In the genomic region with DNA sequence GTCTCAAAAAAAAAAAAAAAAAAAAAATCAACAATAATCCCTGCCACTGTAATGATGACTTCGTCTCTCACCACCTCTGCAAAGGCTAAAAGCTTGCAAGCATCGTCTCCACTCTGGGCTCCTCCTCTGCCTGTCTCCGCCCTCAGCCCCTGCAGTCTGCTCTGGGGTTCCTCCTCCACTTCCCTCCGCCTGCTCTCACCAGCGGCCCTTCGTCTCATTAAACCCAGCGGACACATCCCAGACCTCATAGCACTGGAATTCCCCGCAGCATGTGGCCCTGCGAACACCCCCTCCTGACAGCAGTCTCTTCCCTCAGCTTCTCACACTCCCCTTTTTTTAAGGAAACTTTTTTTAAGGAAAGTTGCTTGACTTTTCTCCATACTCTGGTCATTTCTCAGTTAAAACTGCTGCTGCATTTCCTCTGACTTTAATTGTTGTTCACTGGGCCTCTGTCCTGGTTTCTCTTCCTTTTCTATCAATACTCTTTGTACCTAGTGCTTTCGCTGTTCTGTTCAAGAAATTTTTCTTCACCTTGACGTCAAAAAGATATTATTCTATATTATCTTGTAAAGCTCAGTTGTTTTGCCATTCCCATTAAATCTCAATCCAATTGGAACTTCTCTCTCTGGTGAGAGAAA, we compare ENCODE assay signal across 9 cellular contexts.
DNase-seq lines count a peak whose midpoint lies in the region; ATAC-seq, FAIRE-seq and TF ChIP-seq lines count a peak whose summit lies in the region.
"Had no signal": no experiment of that assay in that cellular context is flagged by ENCODE, and none has a peak within 500 bp of the region (broad histone marks: within the 10 kb centered on the region; RNA-seq: fewer than 3 reads in every experiment).

No MANE protein-coding gene starts in this region.

- H4K20me1 ChIP-seq in GM12878 (ENCODE audit: control insufficient read depth, insufficient read depth) = no peaks in the 10 kb centered on the region

- peak; percentile 73 for ATAC-seq in HG03432 (IDR thresholded peaks at IDR 0.05; ENCODE audit: unreplicated experiment)
- ATAC-seq in GM12878 = peak; percentile 84
- ATAC-seq in HG02884 (IDR thresholded peaks at IDR 0.05; ENCODE audit: unreplicated experiment) = no peak
- ATAC-seq: PC-3 had no signal

- no peak overlapping the region for H3K27ac ChIP-seq in GM12878 (ENCODE audit: control insufficient read depth, insufficient read depth)
- H3K27ac ChIP-seq in testis = no peak overlapping the region

- H2AFZ ChIP-seq in GM12878 (ENCODE audit: control insufficient read depth, low read depth, low read length) = no peak overlapping the region

- TF ChIP-seq CTCF in GM12878 (IDR thresholded peaks at IDR 0.05 in 2 of 3, conservative IDR thresholded peaks at IDR 0.05 in 1 of 3; ENCODE audit: control insufficient read depth in 2 of 3, extremely low read depth in 1 of 3, insufficient read depth in 1 of 3, low read depth in 3 of 3, low read length in 3 of 3) (no peak), testis (IDR thresholded peaks at IDR 0.05) (no peak)

- H3K4me2 ChIP-seq in GM12878 (ENCODE audit: control insufficient read depth, insufficient read depth) = no peak overlapping the region

- TF ChIP-seq EP300 in GM12878 (IDR thresholded peaks at IDR 0.05; ENCODE audit: borderline replicate concordance in 1 of 2, control insufficient read depth in 1 of 2, low read depth in 2 of 2, low read length in 2 of 2) = no peak

- H3K4me1 ChIP-seq in GM12878 (ENCODE audit: control insufficient read depth, insufficient read depth, low read length) = no peaks in the 10 kb centered on the region
- H3K4me1 ChIP-seq in testis = peaks cover 4% of the 10 kb centered on the region

- RAD21 ChIA-PET in GM12878 (lab: Charles Lee; ENCODE audit: unreplicated experiment) = no interaction called here

- no peak overlapping the region for H3K9ac ChIP-seq in GM12878 (ENCODE audit: control insufficient read depth, insufficient read depth, low read length)

- intact Hi-C loops in GM12878 (cut with micrococcal nuclease; ENCODE audit: unreplicated experiment) = no loop called here
- intact Hi-C loops in testis (cut with DNase I; ENCODE audit: low total_unique reads) = no loop called here

- SMC1A ChIA-PET in GM12878 (lab: Charles Lee; ENCODE audit: uncharacterized antibody, unreplicated experiment) = interaction anchor here (0.9 kb wide), 1 partner anchor 133 kb away, joined by 3 read pairs; no protein-coding TSS in a partner anchor

- TF ChIP-seq POLR2A in GM12878 (IDR thresholded peaks at IDR 0.05; ENCODE audit: low read depth, low read length) = no peak
- no peak for TF ChIP-seq POLR2A in testis (IDR thresholded peaks at IDR 0.05)

- 34% methylated on average over 11 of the region's 11 CpGs for WGBS in GM12878 (ENCODE audit: insufficient coverage, insufficient replicate concordance, low lambda C conversion rate, missing lambda C conversion rate)
- WGBS in testis, 2 donors = 11 to 17% methylated on average over 11 of the region's 11 CpGs

- POLR2A ChIA-PET in GM12878 (lab: Charles Lee) = no interaction called here

- in situ Hi-C loops in GM12878 (cut with MboI) (no loop called here), G401 (cut with HindIII; ENCODE audit: low sequenced_read_pairs) (no loop called here)

- no peak for FAIRE-seq in GM12878 (lab: Jason Lieb, UNC)
- FAIRE-seq: frontal cortex had no signal

- no peaks in the 10 kb centered on the region for H3K36me3 ChIP-seq in GM12878 (ENCODE audit: control insufficient read depth in 2 of 2, insufficient read depth in 2 of 2, low read length in 1 of 2)
- H3K36me3 ChIP-seq in testis (ENCODE audit: low read depth, missing control alignments) = no peaks in the 10 kb centered on the region

- H3K27me3 ChIP-seq in GM12878 (replicated peaks in 1 of 2; ENCODE audit: control insufficient read depth in 2 of 2, insufficient read depth in 2 of 2, low read length in 1 of 2) = no peaks in the 10 kb centered on the region; a peak in 2 of 4 replicates
- H3K27me3 ChIP-seq in testis = no peaks in the 10 kb centered on the region

- H3K79me2 ChIP-seq in GM12878 (ENCODE audit: control insufficient read depth, insufficient read depth, low read length) = no peaks in the 10 kb centered on the region

- TF ChIP-seq RAD21 in GM12878 (IDR thresholded peaks at IDR 0.05; ENCODE audit: insufficient read depth, low read depth, low read length) = no peak

- CTCF ChIA-PET in GM12878 (lab: Yijun Ruan, JAX) = no interaction called here

- H3K4me3 ChIP-seq in GM12878 = no peak overlapping the region
- H3K4me3 ChIP-seq in testis = no peak overlapping the region

- DNase-seq in GM12878 (ENCODE audit: low read depth, low spot score) (no peak), islet precursor cell (peak; percentile 93), testis (peak; percentile 75), G401 (ENCODE audit: low spot score) (no peak)
- no peak for DNase-seq in activated CD4-positive, alpha-beta T cell treated with anti-CD3 and anti-CD28 coated beads for 4 hours

- H3K9me3 ChIP-seq in GM12878 (replicated peaks; ENCODE audit: control insufficient read depth, insufficient read depth, low read length) = no peaks in the 10 kb centered on the region
- no peaks in the 10 kb centered on the region for H3K9me3 ChIP-seq in testis

- BruUV-seq in GM12878 (replicated peaks; lab: Mats Ljungman, UMichigan) = no TSS peak

TF ChIP-seq in GM12878, 131 proteins besides CTCF, POLR2A, EP300 and RAD21:
- TF ChIP-seq ZNF622 (IDR thresholded peaks at IDR 0.05) = no peak
- no peak for TF ChIP-seq JUNB (IDR thresholded peaks at IDR 0.05)
- no peak for TF ChIP-seq MXI1 (IDR thresholded peaks at IDR 0.05; ENCODE audit: low read depth, low read length)
- TF ChIP-seq, protein P1, sequence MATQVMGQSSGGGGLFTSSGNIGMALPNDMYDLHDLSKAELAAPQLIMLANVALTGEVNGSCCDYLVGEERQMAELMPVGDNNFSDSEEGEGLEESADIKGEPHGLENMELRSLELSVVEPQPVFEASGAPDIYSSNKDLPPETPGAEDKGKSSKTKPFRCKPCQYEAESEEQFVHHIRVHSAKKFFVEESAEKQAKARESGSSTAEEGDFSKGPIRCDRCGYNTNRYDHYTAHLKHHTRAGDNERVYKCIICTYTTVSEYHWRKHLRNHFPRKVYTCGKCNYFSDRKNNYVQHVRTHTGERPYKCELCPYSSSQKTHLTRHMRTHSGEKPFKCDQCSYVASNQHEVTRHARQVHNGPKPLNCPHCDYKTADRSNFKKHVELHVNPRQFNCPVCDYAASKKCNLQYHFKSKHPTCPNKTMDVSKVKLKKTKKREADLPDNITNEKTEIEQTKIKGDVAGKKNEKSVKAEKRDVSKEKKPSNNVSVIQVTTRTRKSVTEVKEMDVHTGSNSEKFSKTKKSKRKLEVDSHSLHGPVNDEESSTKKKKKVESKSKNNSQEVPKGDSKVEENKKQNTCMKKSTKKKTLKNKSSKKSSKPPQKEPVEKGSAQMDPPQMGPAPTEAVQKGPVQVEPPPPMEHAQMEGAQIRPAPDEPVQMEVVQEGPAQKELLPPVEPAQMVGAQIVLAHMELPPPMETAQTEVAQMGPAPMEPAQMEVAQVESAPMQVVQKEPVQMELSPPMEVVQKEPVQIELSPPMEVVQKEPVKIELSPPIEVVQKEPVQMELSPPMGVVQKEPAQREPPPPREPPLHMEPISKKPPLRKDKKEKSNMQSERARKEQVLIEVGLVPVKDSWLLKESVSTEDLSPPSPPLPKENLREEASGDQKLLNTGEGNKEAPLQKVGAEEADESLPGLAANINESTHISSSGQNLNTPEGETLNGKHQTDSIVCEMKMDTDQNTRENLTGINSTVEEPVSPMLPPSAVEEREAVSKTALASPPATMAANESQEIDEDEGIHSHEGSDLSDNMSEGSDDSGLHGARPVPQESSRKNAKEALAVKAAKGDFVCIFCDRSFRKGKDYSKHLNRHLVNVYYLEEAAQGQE (IDR thresholded peaks at IDR 0.05; ENCODE audit: low read depth, low read length) = no peak
- no peak for TF ChIP-seq ZNF24 (IDR thresholded peaks at IDR 0.05)
- no peak for TF ChIP-seq BRCA1 (IDR thresholded peaks at IDR 0.05; ENCODE audit: low read depth, low read length)
- TF ChIP-seq POLR2AphosphoS2 (IDR thresholded peaks at IDR 0.05; ENCODE audit: low read depth, low read length) = no peak
- TF ChIP-seq SREBF2 (IDR thresholded peaks at IDR 0.05; ENCODE audit: low read length) = no peak
- TF ChIP-seq HDGF (IDR thresholded peaks at IDR 0.05) = no peak
- TF ChIP-seq, protein P2, sequence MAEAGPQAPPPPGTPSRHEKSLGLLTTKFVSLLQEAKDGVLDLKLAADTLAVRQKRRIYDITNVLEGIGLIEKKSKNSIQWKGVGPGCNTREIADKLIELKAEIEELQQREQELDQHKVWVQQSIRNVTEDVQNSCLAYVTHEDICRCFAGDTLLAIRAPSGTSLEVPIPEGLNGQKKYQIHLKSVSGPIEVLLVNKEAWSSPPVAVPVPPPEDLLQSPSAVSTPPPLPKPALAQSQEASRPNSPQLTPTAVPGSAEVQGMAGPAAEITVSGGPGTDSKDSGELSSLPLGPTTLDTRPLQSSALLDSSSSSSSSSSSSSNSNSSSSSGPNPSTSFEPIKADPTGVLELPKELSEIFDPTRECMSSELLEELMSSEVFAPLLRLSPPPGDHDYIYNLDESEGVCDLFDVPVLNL (IDR thresholded peaks at IDR 0.05; ENCODE audit: low read depth, low read length) = no peak
- no peak for TF ChIP-seq POU2F2 (IDR thresholded peaks at IDR 0.05; ENCODE audit: borderline replicate concordance, low read depth, low read length)
- no peak for TF ChIP-seq MTA3 (IDR thresholded peaks at IDR 0.05; ENCODE audit: borderline replicate concordance, low read length)
- no peak for TF ChIP-seq CREB1 (IDR thresholded peaks at IDR 0.05; ENCODE audit: low read depth)
- TF ChIP-seq BMI1 (IDR thresholded peaks at IDR 0.05; ENCODE audit: borderline replicate concordance) = no peak
- TF ChIP-seq SMAD5 (IDR thresholded peaks at IDR 0.05; ENCODE audit: low read depth) = no peak

Comparison
In these comparisons a context has a peak if more than half of its experiments do, and no peak if none do; other contexts are left out.
1. DNase-seq: peak in islet precursor cell (single experiment) and testis (single experiment); none in GM12878 (single experiment), activated CD4-positive, alpha-beta T cell treated with anti-CD3 and anti-CD28 coated beads for 4 hours (0 of 2) and G401 (single experiment).